In genomic region chr12:104520242-104520900, GRCh38 we compare ENCODE assay signal across 11 cellular contexts.
A peak's percentile ranks its signal among the peaks of the same experiment; 100 is the strongest.
DNase-seq lines count a peak whose midpoint lies in the region; ATAC-seq and TF ChIP-seq lines count a peak whose summit lies in the region.
"Had no signal": no experiment of that assay in that cellular context is flagged by ENCODE, and none has a peak within 500 bp of the region (broad histone marks: within the 10 kb centered on the region; RNA-seq: fewer than 3 reads in every experiment).

No MANE protein-coding gene starts in this region.

- ATAC-seq in HG02678 (IDR thresholded peaks at IDR 0.05; ENCODE audit: unreplicated experiment) (peak; percentile 62), natural killer cell (peak in 1 of 3 donors; percentile 16), GM19328 (IDR thresholded peaks at IDR 0.05; ENCODE audit: unreplicated experiment) (no peak)
- ATAC-seq: activated naive CD4-positive, alpha-beta T cell treated with anti-CD3 and anti-CD28 coated beads, Interleukin-2, amount 50 U/mL, for 72 hours; T-cell had no signal

- DNase-seq in DMS 273 (lab: John Stamatoyannopoulos, UW; ENCODE audit: unreplicated experiment) (peak; percentile 18), DMS 273 treated with DMSO at 0.1 percent for 48 hours (lab: John Stamatoyannopoulos, UW) (no peak), NCI-H345 (lab: John Stamatoyannopoulos, UW) (peak; percentile 75), natural killer cell (no peak), C1 segment of cervical spinal cord (lab: John Stamatoyannopoulos, UW) (no peak), nucleus accumbens (lab: John Stamatoyannopoulos, UW) (no peak)
- DNase-seq: T-cell had no signal

- H3K4me1 Mint-ChIP-seq in natural killer cell = peaks cover 95 to 98% of the 10 kb centered on the region in 2 donors

- H3K36me3 Mint-ChIP-seq in natural killer cell = no peaks in the 10 kb centered on the region
- H3K36me3 Mint-ChIP-seq: T-cell had no signal

- intact Hi-C loops in natural killer cell (cut with micrococcal nuclease) = loop anchor here (1.0 kb wide), 2 partner anchors 31 to 50 kb away; no protein-coding TSS in a partner anchor

- H3K27me3 Mint-ChIP-seq in natural killer cell (ENCODE audit: low read depth in 2 of 2) = no peaks in the 10 kb centered on the region
- H3K27me3 Mint-ChIP-seq: T-cell had no signal

- H3K4me3 Mint-ChIP-seq in natural killer cell = peak overlapping the region; percentile 40
- H3K4me3 Mint-ChIP-seq: neural crest cell, T-cell had no signal

- no peaks in the 10 kb centered on the region for H3K9me3 Mint-ChIP-seq in natural killer cell
- H3K9me3 Mint-ChIP-seq: activated naive CD4-positive, alpha-beta T cell treated with anti-CD3 and anti-CD28 coated beads, Interleukin-2, amount 50 U/mL, for 72 hours; neural crest cell; T-cell had no signal

- no peak for TF ChIP-seq CTCF in natural killer cell (IDR thresholded peaks at IDR 0.05)

- H3K27ac Mint-ChIP-seq in natural killer cell = peak overlapping the region; percentile 87 to 90
- H3K27ac Mint-ChIP-seq: activated naive CD4-positive, alpha-beta T cell treated with anti-CD3 and anti-CD28 coated beads, Interleukin-2, amount 50 U/mL, for 72 hours had no signal

Comparison
In these comparisons a context has a peak if more than half of its experiments do, and no peak if none do; other contexts are left out.
1. DNase-seq: peak in DMS 273 (single experiment) and NCI-H345 (single experiment); none in DMS 273 treated with DMSO at 0.1 percent for 48 hours (single experiment), natural killer cell (single experiment), C1 segment of cervical spinal cord (0 of 14) and nucleus accumbens (0 of 56).